ENCODE assay signal across 8 cellular contexts in genomic region chr11:117145393-117145761, GRCh38. TPM values are rescaled to one million over a fixed set of nuclear protein-coding genes. Genes with fewer than 3 reads are reported as not detected.
DNase-seq lines count a peak whose midpoint lies in the region; ATAC-seq and TF ChIP-seq lines count a peak whose summit lies in the region.

No MANE protein-coding gene starts in this region.

- H3K9ac ChIP-seq in OCI-LY3 (ENCODE audit: low read length), result peak overlapping the region; percentile 94

- TF ChIP-seq CTCF in heart left ventricle (IDR thresholded peaks at IDR 0.05) (peak in 1 of 12 donors; percentile 13), OCI-LY3 (IDR thresholded peaks at IDR 0.05; ENCODE audit: low read depth, low read length) (no peak), upper lobe of left lung (IDR thresholded peaks at IDR 0.05) (no peak)

- peak overlapping the region; percentile 90 for H3K4me2 ChIP-seq in OCI-LY3 (ENCODE audit: low read length)

- TF ChIP-seq POLR2A in heart left ventricle (IDR thresholded peaks at IDR 0.05) (no peak), upper lobe of left lung (IDR thresholded peaks at IDR 0.05) (no peak)

- H3K36me3 ChIP-seq in heart left ventricle, result peaks cover 0 to 37% (median 17%) of the 10 kb centered on the region in 9 donors
- H3K36me3 ChIP-seq in OCI-LY3 (replicated peaks; ENCODE audit: low read depth, low read length), result peaks cover 26% of the 10 kb centered on the region
- H3K36me3 ChIP-seq in upper lobe of left lung, result peaks cover 0 to 21% (median 8%) of the 10 kb centered on the region in 4 donors

- TF ChIP-seq EP300 in upper lobe of left lung (IDR thresholded peaks at IDR 0.05), result no peak

- DNase-seq in heart left ventricle (no peak), cardiac septum (ENCODE audit: low spot score) (no peak), cerebellar cortex (ENCODE audit: low spot score) (peak; percentile 22), lung microvascular endothelial cell (ENCODE audit: low read depth in 2 of 2) (peak; percentile 41 to 58), upper lobe of left lung (no peak), SHP77 treated with DMSO at 0.1 percent for 48 hours (lab: John Stamatoyannopoulos, UW) (no peak)

- H2AFZ ChIP-seq in OCI-LY3 (ENCODE audit: low read depth, low read length), result no peak overlapping the region

- H3K4me3 ChIP-seq in heart left ventricle (peak overlapping the region; percentile 62 to 99 (median 84)), OCI-LY3 (ENCODE audit: low read length) (peak overlapping the region; percentile 98), upper lobe of left lung (peak overlapping the region; percentile 66 to 93 (median 82))

- H3K27ac ChIP-seq in heart left ventricle (peak overlapping the region; percentile 4 to 97 (median 93)), OCI-LY3 (ENCODE audit: low read length) (peak overlapping the region; percentile 75), upper lobe of left lung (peak overlapping the region; percentile 86 to 95 (median 92))

- intact Hi-C loops in heart left ventricle (cut with DNase I) (loop anchor here in 4 of 10 donors (1.0 to 5.0 kb wide), 4 partner anchors 33 to 87 kb away; partner anchors contain the start of genes SIDT2 (in 3 of the 4), PCSK7 (in 1 of the 4) and RNF214 (in 1 of the 4)), cardiac septum (cut with DNase I) (loop anchor here (2.0 kb wide), 1 partner anchor 33 kb away; the partner anchor contains the start of gene SIDT2)

- WGBS in heart left ventricle, 4 donors, result 6 to 13% (median 9%) methylated on average over 5 of the region's 5 CpGs
- 8 to 9% methylated on average over 5 of the region's 5 CpGs for WGBS in upper lobe of left lung, 2 donors

- H3K79me2 ChIP-seq in OCI-LY3 (ENCODE audit: low read length), result peaks cover 63% of the 10 kb centered on the region

- H4K20me1 ChIP-seq in OCI-LY3 (ENCODE audit: insufficient read depth, low read length), result peaks cover 46% of the 10 kb centered on the region

- no peaks in the 10 kb centered on the region for H3K9me3 ChIP-seq in heart left ventricle
- H3K9me3 ChIP-seq in OCI-LY3 (ENCODE audit: insufficient read depth, low read length), result no peaks in the 10 kb centered on the region
- H3K9me3 ChIP-seq in upper lobe of left lung, result no peaks in the 10 kb centered on the region

- H3K27me3 ChIP-seq in heart left ventricle (no peaks in the 10 kb centered on the region), OCI-LY3 (ENCODE audit: low read depth, low read length) (no peaks in the 10 kb centered on the region), upper lobe of left lung (no peaks in the 10 kb centered on the region)

- ATAC-seq in heart left ventricle (no peak), upper lobe of left lung (ENCODE audit: low FRiP score in 2 of 2) (no peak), HG02981 (IDR thresholded peaks at IDR 0.05; ENCODE audit: unreplicated experiment) (no peak)

- H3K4me1 ChIP-seq in heart left ventricle, result peaks cover 0 to 55% (median 36%) of the 10 kb centered on the region in 12 donors
- peaks cover 8% of the 10 kb centered on the region for H3K4me1 ChIP-seq in OCI-LY3 (ENCODE audit: low read length)
- H3K4me1 ChIP-seq in upper lobe of left lung, result peaks cover 26 to 55% (median 32%) of the 10 kb centered on the region in 4 donors

RNA-seq across cellular contexts. Expression of gene PAFAH1B2, which starts 1.3 kb away (rescaled TPM):
- total RNA-seq in heart left ventricle (10 to 100 TPM; 46.8 to 81.1 (median 68.8) TPM), cardiac septum (68.9 TPM), lung microvascular endothelial cell (141 and 188 TPM in 2 replicates), upper lobe of left lung (100 to 1,000 TPM in 1 of 6 donors, 10 to 100 TPM in 5; 63.9 to 101 (median 81.3) TPM)
- polyA plus RNA-seq in heart left ventricle, result 10 to 100 TPM; 16.7 to 33.3 TPM

RNA-seq across cellular contexts. Expression of gene SIDT2, which starts 33.2 kb away (rescaled TPM):
- total RNA-seq in heart left ventricle (10 to 100 TPM; 17.2 to 45.5 (median 22.2) TPM), cardiac septum (25.3 TPM), lung microvascular endothelial cell (7.2 and 8.9 TPM in 2 replicates), upper lobe of left lung (100 to 1,000 TPM in 4 of 6 donors, 10 to 100 TPM in 2; 62.8 to 287 (median 153) TPM)
- 10 to 100 TPM; 13.9 to 14.5 TPM for polyA plus RNA-seq in heart left ventricle

RNA-seq across cellular contexts. Expression of gene SIK3, which starts 47.1 kb away (rescaled TPM):
- total RNA-seq in heart left ventricle (10 to 100 TPM; 25.7 to 67.4 (median 39.0) TPM), cardiac septum (47.4 TPM), lung microvascular endothelial cell (6.1 and 6.3 TPM in 2 replicates), upper lobe of left lung (100 to 1,000 TPM in 1 of 6 donors, 10 to 100 TPM in 5; 26.9 to 115 (median 43.7) TPM)
- polyA plus RNA-seq in heart left ventricle, result 10 to 100 TPM; 11.8 to 27.4 TPM

RNA-seq across cellular contexts. Expression of gene TAGLN, which starts 53.8 kb away (rescaled TPM):
- total RNA-seq in heart left ventricle (100 to 1,000 TPM in 7 of 9 donors, 10 to 100 TPM in 2; 63.7 to 338 (median 173) TPM), cardiac septum (317 TPM), lung microvascular endothelial cell (7.3 and 9.2 TPM in 2 replicates), upper lobe of left lung (100 to 1,000 TPM; 105 to 608 (median 334) TPM)
- polyA plus RNA-seq in heart left ventricle, result 100 to 1,000 TPM; 319 to 399 TPM

Comparison
In these comparisons a context has a peak if more than half of its experiments do, and no peak if none do; other contexts are left out.
1. DNase-seq: peak in cerebellar cortex (single experiment) and lung microvascular endothelial cell (2 of 2); none in heart left ventricle (0 of 5), cardiac septum (single experiment), upper lobe of left lung (0 of 2) and SHP77 treated with DMSO at 0.1 percent for 48 hours (single experiment).
2. Peak in every context shown above with its lines, with median percentiles within 50 percentile points of each other: H3K27ac ChIP-seq and H3K4me3 ChIP-seq.